21 cellular contexts compared by ENCODE assay signal in the genomic region with DNA sequence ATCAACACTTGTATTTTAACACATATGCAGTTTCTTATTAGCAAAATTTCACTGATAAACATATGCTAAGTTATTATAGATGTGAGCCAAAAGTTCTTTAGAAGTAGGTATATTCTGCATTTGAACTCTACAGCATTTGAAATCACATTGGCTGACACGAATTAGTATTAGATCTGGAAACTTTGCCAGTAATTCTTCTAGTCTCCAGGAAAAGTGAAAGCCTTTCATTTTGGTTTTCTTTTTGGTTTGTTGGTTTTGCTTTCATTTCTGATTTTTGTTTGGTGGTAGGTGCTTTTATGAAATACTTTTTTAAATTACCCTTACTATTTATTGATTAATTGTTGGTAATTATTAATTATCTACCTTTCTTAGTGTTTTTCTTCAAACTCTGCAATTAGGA.
DNase-seq lines count a peak whose midpoint lies in the region; ATAC-seq and TF ChIP-seq lines count a peak whose summit lies in the region.
"Had no signal": no experiment of that assay in that cellular context is flagged by ENCODE, and none has a peak within 500 bp of the region (broad histone marks: within the 10 kb centered on the region; RNA-seq: fewer than 3 reads in every experiment).

No MANE protein-coding gene starts in this region.

- in situ Hi-C loops in GM13976 (cut with MboI; ENCODE audit: low sequenced_read_pairs, unreplicated experiment): no loop called here

- CTCF ChIA-PET in GM10248 (lab: Yijun Ruan, JAX): no interaction called here

- DNase-seq in GM10248 (ENCODE audit: extremely low spot score) (peak; percentile 6), RPMI7951 (ENCODE audit: low read depth) (peak; percentile 46), lung microvascular endothelial cell (ENCODE audit: low read depth in 2 of 2) (peak; percentile 16 to 48), GM13976 (ENCODE audit: low spot score) (no peak), SHP77 (lab: John Stamatoyannopoulos, UW) (no peak), NCI-H1105 (lab: John Stamatoyannopoulos, UW) (no peak)
- DNase-seq: activated gamma-delta T cell treated with Interleukin-2 at 50 U/mL for 16 hours; activated T-cell treated with anti-CD3 and anti-CD28 coated beads, Interleukin-2, amount 50 U/mL, for 1 hour; AML-193; amniotic stem cell; caudate nucleus; dorsolateral prefrontal cortex; H9; Karpas-422; left ventricle myocardium superior; NCI-H1092; NCI-H2029; SIG-M5; small intestine had no signal

- TF ChIP-seq CTCF in GM10248 (IDR thresholded peaks at IDR 0.05; ENCODE audit: control extremely low read depth, extremely low read depth, low read depth, missing control alignments): no peak
- TF ChIP-seq CTCF in GM13976 (IDR thresholded peaks at IDR 0.05; ENCODE audit: borderline replicate concordance, control extremely low read depth, extremely low read depth, insufficient read depth, missing control alignments): no peak

- peak; percentile 64 for ATAC-seq in GM21367 (IDR thresholded peaks at IDR 0.05; ENCODE audit: unreplicated experiment)
- ATAC-seq: left ventricle myocardium superior; stimulated activated memory B cell treated with anti-CD40 and anti-IgM and Interleukin-4, amounts not matched to agents 10 μg/mL and 1 μg/mL and 100 μg/mL, for 72 hours had no signal

- POLR2A ChIA-PET in GM10248 (lab: Yijun Ruan, JAX): no interaction called here

Comparison
In these comparisons a context has a peak if more than half of its experiments do, and no peak if none do; other contexts are left out.
1. DNase-seq: peak in GM10248 (single experiment), RPMI7951 (single experiment) and lung microvascular endothelial cell (2 of 2); none in GM13976 (single experiment), SHP77 (0 of 2) and NCI-H1105 (single experiment).